2 cellular contexts compared by ENCODE assay signal in genomic region chr6:25709761-25710160, GRCh38.
TF ChIP-seq lines count a peak whose summit lies in the region.

No MANE protein-coding gene starts in this region.

TF ChIP-seq in GM23338, 12 proteins besides CTCF, POLR2A, EP300 and RAD21:
- TF ChIP-seq EZH2 (IDR thresholded peaks at IDR 0.05; ENCODE audit: low read depth, unreplicated experiment) (no peak), POLR2AphosphoS5 (IDR thresholded peaks at IDR 0.05; ENCODE audit: low read depth) (no peak), CREB1 (CRISPR knock-in tag; IDR thresholded peaks at IDR 0.05; ENCODE audit: low read depth) (no peak), EZH2phosphoT487 (IDR thresholded peaks at IDR 0.05; ENCODE audit: unreplicated experiment) (no peak)
- TF ChIP-seq, protein P1, sequence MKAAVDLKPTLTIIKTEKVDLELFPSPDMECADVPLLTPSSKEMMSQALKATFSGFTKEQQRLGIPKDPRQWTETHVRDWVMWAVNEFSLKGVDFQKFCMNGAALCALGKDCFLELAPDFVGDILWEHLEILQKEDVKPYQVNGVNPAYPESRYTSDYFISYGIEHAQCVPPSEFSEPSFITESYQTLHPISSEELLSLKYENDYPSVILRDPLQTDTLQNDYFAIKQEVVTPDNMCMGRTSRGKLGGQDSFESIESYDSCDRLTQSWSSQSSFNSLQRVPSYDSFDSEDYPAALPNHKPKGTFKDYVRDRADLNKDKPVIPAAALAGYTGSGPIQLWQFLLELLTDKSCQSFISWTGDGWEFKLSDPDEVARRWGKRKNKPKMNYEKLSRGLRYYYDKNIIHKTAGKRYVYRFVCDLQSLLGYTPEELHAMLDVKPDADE (IDR thresholded peaks at IDR 0.05), result no peak

TF ChIP-seq in K562, 482 proteins besides CTCF, POLR2A, EP300 and RAD21:
- TF ChIP-seq BRF2 (IDR thresholded peaks at IDR 0.05; ENCODE audit: borderline replicate concordance, insufficient read depth, insufficient read length), result no peak
- no peak for TF ChIP-seq NCOA2 (IDR thresholded peaks at IDR 0.05; ENCODE audit: partially characterized antibody in 2 of 2)
- TF ChIP-seq HOXB6 (CRISPR knock-in tag; IDR thresholded peaks at IDR 0.05; ENCODE audit: borderline replicate concordance), result no peak
- no peak for TF ChIP-seq ZNF41 (CRISPR knock-in tag; conservative IDR thresholded peaks at IDR 0.05)
- TF ChIP-seq MEF2D (tag; conservative IDR thresholded peaks at IDR 0.05; ENCODE audit: low read depth), result no peak
- no peak for TF ChIP-seq KLF1 (tag; IDR thresholded peaks at IDR 0.05)
- TF ChIP-seq MEF2A (IDR thresholded peaks at IDR 0.05; ENCODE audit: control insufficient read depth, low read depth, low read length), result no peak
- no peak for TF ChIP-seq PPARD (CRISPR knock-in tag; IDR thresholded peaks at IDR 0.05)
- TF ChIP-seq DMBX1 (CRISPR knock-in tag; IDR thresholded peaks at IDR 0.05; ENCODE audit: borderline replicate concordance), result no peak
